ENCODE assay signal across 14 cellular contexts in genomic region chr1:11176081-11176706, GRCh38. TPM values are rescaled to one million over a fixed set of nuclear protein-coding genes. Genes with fewer than 3 reads are reported as not detected.
DNase-seq lines count a peak whose midpoint lies in the region; ATAC-seq and TF ChIP-seq lines count a peak whose summit lies in the region.
"Had no signal": no experiment of that assay in that cellular context is flagged by ENCODE, and none has a peak within 500 bp of the region (broad histone marks: within the 10 kb centered on the region; RNA-seq: fewer than 3 reads in every experiment).

No MANE protein-coding gene starts in this region.

- H3K4me1 ChIP-seq in ectodermal cell (ENCODE audit: control insufficient read depth, insufficient read depth, low read length) = peaks cover 45% of the 10 kb centered on the region
- H3K4me1 ChIP-seq in mesodermal cell (ENCODE audit: control insufficient read depth, insufficient read depth, low read length, poor library complexity, severe bottlenecking) = peaks cover 47% of the 10 kb centered on the region

- H3K9me3 ChIP-seq in ectodermal cell (ENCODE audit: control insufficient read depth, low read length) (no peaks in the 10 kb centered on the region), mesodermal cell (ENCODE audit: control insufficient read depth, low read length) (no peaks in the 10 kb centered on the region)

- H3K36me3 ChIP-seq in ectodermal cell (ENCODE audit: control insufficient read depth, insufficient read depth, low read length) = no peaks in the 10 kb centered on the region
- H3K36me3 ChIP-seq in mesodermal cell (ENCODE audit: control insufficient read depth, insufficient read depth, low read length) = peaks cover 43% of the 10 kb centered on the region

- H3K36me3 Mint-ChIP-seq in natural killer cell = no peaks in the 10 kb centered on the region

- WGBS in ectodermal cell, 2 experiments = 90 to 92% methylated on average over 11 of the region's 11 CpGs
- WGBS in mesodermal cell (ENCODE audit: insufficient coverage in 2 of 2), 2 experiments = 87 to 91% methylated on average over 10 to 11 of the region's 11 CpGs

- no peak overlapping the region for H3K27ac Mint-ChIP-seq in natural killer cell
- H3K27ac Mint-ChIP-seq: activated CD8-positive, alpha-beta T cell treated with anti-CD3 and anti-CD28 coated beads, Interleukin-2, amount 10 ng/mL, durations not matched to agents 7 days and 5 days had no signal

- H3K27ac ChIP-seq in ectodermal cell (ENCODE audit: insufficient read depth, low read depth, low read length, poor library complexity, severe bottlenecking) = peak overlapping the region; percentile 28
- H3K27ac ChIP-seq in mesodermal cell (ENCODE audit: low read depth, low read length, severe bottlenecking) = peak overlapping the region; percentile 69

- ATAC-seq in natural killer cell (no peak), GM19328 (IDR thresholded peaks at IDR 0.05; ENCODE audit: unreplicated experiment) (no peak), GM18909 (IDR thresholded peaks at IDR 0.05; ENCODE audit: poor library complexity, unreplicated experiment) (no peak)
- ATAC-seq: activated CD8-positive, alpha-beta T cell treated with anti-CD3 and anti-CD28 coated beads, Interleukin-2, amount 10 ng/mL, durations not matched to agents 7 days and 5 days had no signal

- H3K27me3 ChIP-seq in ectodermal cell (ENCODE audit: control insufficient read depth, insufficient read depth, low read length, poor library complexity, severe bottlenecking) = no peaks in the 10 kb centered on the region

- intact Hi-C loops in natural killer cell (cut with micrococcal nuclease) = no loop called here

- H3K4me1 Mint-ChIP-seq in natural killer cell = no peaks in the 10 kb centered on the region

- no peak for TF ChIP-seq CTCF in natural killer cell (IDR thresholded peaks at IDR 0.05)

- H3K27me3 Mint-ChIP-seq in natural killer cell (ENCODE audit: low read depth in 2 of 2) = no peaks in the 10 kb centered on the region

- no peak overlapping the region for H3K4me3 Mint-ChIP-seq in natural killer cell
- H3K4me3 Mint-ChIP-seq: activated CD8-positive, alpha-beta T cell treated with anti-CD3 and anti-CD28 coated beads, Interleukin-2, amount 10 ng/mL, durations not matched to agents 7 days and 5 days had no signal

- no peaks in the 10 kb centered on the region for H3K9me3 Mint-ChIP-seq in natural killer cell

- DNase-seq in AG08396 (ENCODE audit: low spot score) (peak; percentile 30), M059J (ENCODE audit: low read depth) (peak; percentile 83), natural killer cell (no peak), NCI-H748 treated with DMSO at 0.1 percent for 48 hours (lab: John Stamatoyannopoulos, UW) (no peak)
- DNase-seq: activated CD8-positive, alpha-beta T cell treated with anti-CD3 and anti-CD28 coated beads, Interleukin-2, amount 10 ng/mL, durations not matched to agents 7 days and 5 days; activated naive CD4-positive, alpha-beta T cell; AML-193; NCI-H1436 treated with DMSO at 0.1 percent for 48 hours; NCI-H774; SIG-M5 had no signal

- H3K4me3 ChIP-seq in ectodermal cell (ENCODE audit: insufficient read depth, low read depth, low read length) (no peak overlapping the region), mesodermal cell (ENCODE audit: extremely low read depth, insufficient read depth, low read length, poor library complexity, severe bottlenecking) (no peak overlapping the region)

RNA-seq across cellular contexts. Expression of gene ANGPTL7, which starts 13.0 kb away (rescaled TPM):
- total RNA-seq in M059J (2014; rRNA removed; shearing (Covaris generic)) = 0.12 and 0.22 TPM in 2 replicates
- polyA plus RNA-seq in ectodermal cell (2013, experiment 1 of 4) = not detected
- 0.11 TPM for polyA plus RNA-seq in ectodermal cell (2013, experiment 2 of 4)
- polyA plus RNA-seq in ectodermal cell (2013, experiment 3 of 4) = 0.21 TPM
- 0.16 TPM for polyA plus RNA-seq in ectodermal cell (2013, experiment 4 of 4)
- not detected for polyA plus RNA-seq in mesodermal cell (2013, experiment 1 of 2)
- polyA plus RNA-seq in mesodermal cell (2013, experiment 2 of 2) = not detected
- total RNA-seq in natural killer cell = not detected
- total RNA-seq: activated CD8-positive, alpha-beta T cell treated with anti-CD3 and anti-CD28 coated beads, Interleukin-2, amount 10 ng/mL, durations not matched to agents 7 days and 5 days had no signal

Comparison
In these comparisons a context has a peak if more than half of its experiments do, and no peak if none do; other contexts are left out.
1. DNase-seq: peak in AG08396 (single experiment) and M059J (single experiment); none in natural killer cell (single experiment) and NCI-H748 treated with DMSO at 0.1 percent for 48 hours (single experiment).